In genomic region chr9:109401169-109401989, GRCh38 we compare ENCODE assay signal across 9 cellular contexts.
DNase-seq lines count a peak whose midpoint lies in the region; ATAC-seq and TF ChIP-seq lines count a peak whose summit lies in the region.
"Had no signal": no experiment of that assay in that cellular context is flagged by ENCODE, and none has a peak within 500 bp of the region (broad histone marks: within the 10 kb centered on the region; RNA-seq: fewer than 3 reads in every experiment).

No MANE protein-coding gene starts in this region.

- peak; percentile 66 for DNase-seq in COR-L47 (lab: John Stamatoyannopoulos, UW)
- DNase-seq in HT1080 (ENCODE audit: low read depth), result peak; percentile 62
- peak; percentile 57 for DNase-seq in RPMI8226
- peak; percentile 94 for DNase-seq in endodermal cell
- no peak for DNase-seq in naive B cell
- DNase-seq in amniotic stem cell (lab: John Stamatoyannopoulos, UW), result no peak

- H3K4me1 Mint-ChIP-seq in endodermal cell, result no peaks in the 10 kb centered on the region
- peaks cover 0 to 20% (median 13%) of the 10 kb centered on the region in 3 donors for H3K4me1 Mint-ChIP-seq in naive B cell

- peak; percentile 99 for TF ChIP-seq CTCF in endodermal cell (conservative IDR thresholded peaks at IDR 0.05)

- H3K9me3 Mint-ChIP-seq in endodermal cell (no peaks in the 10 kb centered on the region), naive B cell (peaks cover 0 to 4% (median 0%) of the 10 kb centered on the region in 7 donors)

- no peak overlapping the region for H3K27ac Mint-ChIP-seq in endodermal cell
- H3K27ac Mint-ChIP-seq in naive B cell, result peak overlapping the region in 4 of 6 donors; percentile 14 to 66 (median 48)

- H3K4me3 ChIP-seq in endodermal cell (ENCODE audit: low read length), result no peak overlapping the region
- H3K4me3 ChIP-seq: skin epidermis had no signal

- no peaks in the 10 kb centered on the region for H3K27me3 ChIP-seq in endodermal cell (ENCODE audit: control insufficient read depth, insufficient read depth, low read length, poor library complexity, severe bottlenecking)

- H3K36me3 ChIP-seq in endodermal cell (ENCODE audit: control insufficient read depth, insufficient read depth, low read length), result no peaks in the 10 kb centered on the region

- no peaks in the 10 kb centered on the region for H3K36me3 Mint-ChIP-seq in endodermal cell (ENCODE audit: low read depth)
- peaks cover 0 to 8% of the 10 kb centered on the region in 2 donors for H3K36me3 Mint-ChIP-seq in naive B cell

- ATAC-seq in GM18511 (IDR thresholded peaks at IDR 0.05; ENCODE audit: unreplicated experiment) (peak; percentile 53), naive B cell (ENCODE audit: low read depth in 2 of 2) (peak in 1 of 2 donors; percentile 54), HG02763 (IDR thresholded peaks at IDR 0.05; ENCODE audit: unreplicated experiment) (no peak)

- H3K27me3 Mint-ChIP-seq in endodermal cell (ENCODE audit: insufficient read depth) (no peaks in the 10 kb centered on the region), naive B cell (peaks cover 35 to 58% (median 38%) of the 10 kb centered on the region in 3 donors)

- H3K4me3 Mint-ChIP-seq in endodermal cell (no peak overlapping the region), naive B cell (peak overlapping the region in 1 of 8 donors; percentile 44)

- no peaks in the 10 kb centered on the region for H3K4me1 ChIP-seq in endodermal cell (ENCODE audit: control insufficient read depth, insufficient read depth, low read length)

- no peaks in the 10 kb centered on the region for H3K9me3 ChIP-seq in endodermal cell (ENCODE audit: control insufficient read depth, low read length)

- no peak overlapping the region for H3K9ac ChIP-seq in endodermal cell (ENCODE audit: extremely low read depth, low read length, poor library complexity, severe bottlenecking)

- H3K27ac ChIP-seq in endodermal cell (ENCODE audit: low read depth, low read length), result no peak overlapping the region
- H3K27ac ChIP-seq: skin epidermis had no signal

- 46 to 59% methylated on average over 10 to 13 of the region's 13 CpGs for WGBS in endodermal cell (ENCODE audit: insufficient coverage in 1 of 2, insufficient read length in 1 of 2), 2 experiments

Comparison
In these comparisons a context has a peak if more than half of its experiments do, and no peak if none do; other contexts are left out.
1. DNase-seq: peak in COR-L47 (single experiment), HT1080 (single experiment), RPMI8226 (single experiment) and endodermal cell (single experiment); none in naive B cell (single experiment) and amniotic stem cell (single experiment).